ENCODE assay signal across 17 cellular contexts in genomic region chr9:113389451-113389850, GRCh38. TPM values are rescaled to one million over a fixed set of nuclear protein-coding genes. Genes with fewer than 3 reads are reported as not detected.
DNase-seq lines count a peak whose midpoint lies in the region; ATAC-seq and TF ChIP-seq lines count a peak whose summit lies in the region.
"Had no signal": no experiment of that assay in that cellular context is flagged by ENCODE, and none has a peak within 500 bp of the region (broad histone marks: within the 10 kb centered on the region; RNA-seq: fewer than 3 reads in every experiment).

No MANE protein-coding gene starts in this region.

- H3K9ac ChIP-seq in mucosa of rectum (ENCODE audit: low read depth in 1 of 2, low read length in 2 of 2): peak overlapping the region in 1 of 2 donors; percentile 52

- ATAC-seq in body of pancreas (no peak), left lobe of liver (no peak)

- H3K4me1 ChIP-seq in body of pancreas: peaks cover 56% of the 10 kb centered on the region
- peaks cover 32 to 35% of the 10 kb centered on the region in 2 donors for H3K4me1 ChIP-seq in mucosa of rectum (ENCODE audit: control insufficient read depth in 2 of 2, insufficient read depth in 2 of 2, low read length in 2 of 2)
- H3K4me1 ChIP-seq in transverse colon: peaks cover 8 to 39% (median 33%) of the 10 kb centered on the region in 4 donors
- H3K4me1 ChIP-seq: BE2C, HAP-1 had no signal

- peak; percentile 13 for DNase-seq in H7
- no peak for DNase-seq in body of pancreas
- DNase-seq in transverse colon: no peak
- DNase-seq in retina: no peak
- no peak for DNase-seq in left lobe of liver (ENCODE audit: low spot score)
- no peak for DNase-seq in stimulated activated CD4-positive, alpha-beta T cell treated with anti-CD3 and anti-CD28 coated beads, Interleukin-2, amount 100 ng/mL, for 48 hours
- DNase-seq: ACHN; BE2C; C1 segment of cervical spinal cord; CD4-positive, CD25-positive, alpha-beta regulatory T cell; CD8-positive, alpha-beta memory T cell; DMS79; GDM1 had no signal

- TF ChIP-seq EP300 in transverse colon (IDR thresholded peaks at IDR 0.05; ENCODE audit: low read depth): no peak

- no peaks in the 10 kb centered on the region for H3K27me3 ChIP-seq in H7 (ENCODE audit: control insufficient read depth, insufficient read depth, low read length)
- no peaks in the 10 kb centered on the region for H3K27me3 ChIP-seq in body of pancreas
- no peaks in the 10 kb centered on the region for H3K27me3 ChIP-seq in mucosa of rectum (ENCODE audit: control insufficient read depth in 2 of 2, insufficient read depth in 2 of 2, low read length in 2 of 2)
- H3K27me3 ChIP-seq in transverse colon: no peaks in the 10 kb centered on the region
- H3K27me3 ChIP-seq: BE2C had no signal

- 80 to 85% methylated on average over 9 to 11 of the region's 11 CpGs for WGBS in body of pancreas, 2 donors
- 60 to 93% methylated on average over 1 to 11 of the region's 11 CpGs for WGBS in transverse colon (ENCODE audit: low coverage in 1 of 2), 2 donors

- H3K4me3 ChIP-seq in H7 (ENCODE audit: insufficient read depth, low read depth, low read length) (no peak overlapping the region), body of pancreas (no peak overlapping the region), mucosa of rectum (ENCODE audit: low read length in 2 of 2) (no peak overlapping the region), transverse colon (no peak overlapping the region)
- H3K4me3 ChIP-seq: HAP-1 had no signal

- intact Hi-C loops in body of pancreas (cut with DNase I): no loop called here
- intact Hi-C loops in transverse colon (cut with DNase I; ENCODE audit: low total_unique reads): no loop called here

- H3K9me3 ChIP-seq in body of pancreas: no peaks in the 10 kb centered on the region
- H3K9me3 ChIP-seq in mucosa of rectum (ENCODE audit: control insufficient read depth in 2 of 2, low read length in 2 of 2): no peaks in the 10 kb centered on the region
- no peaks in the 10 kb centered on the region for H3K9me3 ChIP-seq in transverse colon
- H3K9me3 ChIP-seq: BE2C, Caco-2, HAP-1 had no signal

- in situ Hi-C loops in transverse colon (cut with MboI; ENCODE audit: low pct_ligation_motif_present in 1 of 4, low pct_unique_long_range_greater_than_20kb in 1 of 4, low sequenced_read_pairs in 3 of 4): no loop called here

- no peak for TF ChIP-seq POLR2A in body of pancreas (IDR thresholded peaks at IDR 0.05)
- no peak for TF ChIP-seq POLR2A in transverse colon (IDR thresholded peaks at IDR 0.05)

- H3K36me3 ChIP-seq in H7 (replicated peaks; ENCODE audit: control insufficient read depth, insufficient read depth, low read length): peaks cover 3% of the 10 kb centered on the region
- H3K36me3 ChIP-seq in body of pancreas (replicated peaks in 1 of 2; ENCODE audit: insufficient read depth in 1 of 2, low read depth in 2 of 2): peaks cover 0 to 15% of the 10 kb centered on the region in 2 donors
- peaks cover 36 to 60% of the 10 kb centered on the region in 2 donors for H3K36me3 ChIP-seq in mucosa of rectum (ENCODE audit: control insufficient read depth in 2 of 2, insufficient read depth in 2 of 2, low read length in 2 of 2)
- peaks cover 0 to 31% (median 4%) of the 10 kb centered on the region in 4 donors for H3K36me3 ChIP-seq in transverse colon

- peak overlapping the region; percentile 68 to 87 (median 75) for H3K27ac ChIP-seq in body of pancreas
- H3K27ac ChIP-seq in mucosa of rectum (ENCODE audit: low read depth in 2 of 2, low read length in 2 of 2): peak overlapping the region; percentile 86 to 88
- H3K27ac ChIP-seq in transverse colon: peak overlapping the region; percentile 81 to 91 (median 88)

- TF ChIP-seq CTCF in body of pancreas (IDR thresholded peaks at IDR 0.05): no peak
- TF ChIP-seq CTCF in transverse colon (IDR thresholded peaks at IDR 0.05): no peak

RNA-seq across cellular contexts. Expression of gene ALAD, which starts 11.6 kb away (rescaled TPM):
- 10.9 and 11.6 TPM in 2 replicates for total RNA-seq in H7 (2014; rRNA removed; shearing (Covaris generic))
- total RNA-seq in body of pancreas (10 to 100 TPM; 42.5 to 44.1 TPM), transverse colon (100 to 1,000 TPM in 1 of 4 donors, 10 to 100 TPM in 3; 18.5 to 107 (median 63.0) TPM), left lobe of liver (152 TPM)

RNA-seq across cellular contexts. Expression of gene HDHD3, which starts 12.7 kb away (rescaled TPM):
- 26.2 and 36.2 TPM in 2 replicates for total RNA-seq in H7 (2014; rRNA removed; shearing (Covaris generic))
- total RNA-seq in body of pancreas: 10 to 100 TPM; 38.9 to 51.9 TPM
- total RNA-seq in transverse colon: 100 to 1,000 TPM; 156 to 269 (median 237) TPM
- total RNA-seq in left lobe of liver: 76.9 TPM

RNA-seq across cellular contexts. Expression of gene POLE3, which starts 21.0 kb away (rescaled TPM):
- total RNA-seq in H7 (2014; rRNA removed; shearing (Covaris generic)): 61.2 and 61.6 TPM in 2 replicates
- total RNA-seq in body of pancreas (10 to 100 TPM; 13.8 to 17.6 TPM), transverse colon (10 to 100 TPM in 3 of 4 donors, 1 to 10 TPM in 1; 4.2 to 58.7 (median 24.4) TPM), left lobe of liver (14.3 TPM)

RNA-seq across cellular contexts. Expression of gene C9orf43, which starts 21.1 kb away (rescaled TPM):
- 0.41 and 0.42 TPM in 2 replicates for total RNA-seq in H7 (2014; rRNA removed; shearing (Covaris generic))
- total RNA-seq in body of pancreas (1 to 10 TPM in 1 of 2 donors, not detected in 1; 1.6 TPM), transverse colon (under 1 TPM in 1 of 4 donors, not detected in 3; 0.75 TPM), left lobe of liver (0.96 TPM)

RNA-seq across cellular contexts. Expression of gene BSPRY, which starts 40.1 kb away (rescaled TPM):
- total RNA-seq in H7 (2014; rRNA removed; shearing (Covaris generic)): 1.5 and 2.3 TPM in 2 replicates
- total RNA-seq in body of pancreas (10 to 100 TPM; 27.0 to 47.0 TPM), transverse colon (10 to 100 TPM in 3 of 4 donors, 1 to 10 TPM in 1; 9.0 to 36.8 (median 26.8) TPM), left lobe of liver (0.33 TPM)
- total RNA-seq: Daoy had no signal
